In genomic region chr13:104315606-104316005, GRCh38 we compare ENCODE assay signal across 18 cellular contexts.
DNase-seq lines count a peak whose midpoint lies in the region; FAIRE-seq and TF ChIP-seq lines count a peak whose summit lies in the region.
"Had no signal": no experiment of that assay in that cellular context is flagged by ENCODE, and none has a peak within 500 bp of the region (broad histone marks: within the 10 kb centered on the region; RNA-seq: fewer than 3 reads in every experiment).

No MANE protein-coding gene starts in this region.

- no peak overlapping the region for H3K4me3 ChIP-seq in SJSA1
- H3K4me3 ChIP-seq in fibroblast of mammary gland (ENCODE audit: control insufficient read depth, low read depth, low read length): no peak overlapping the region
- no peak overlapping the region for H3K4me3 ChIP-seq in skeletal muscle cell (ENCODE audit: low read depth, low read length)
- H3K4me3 ChIP-seq: GM12878, spleen, vagina had no signal

- H3K4me3 Mint-ChIP-seq in activated T-cell treated with anti-CD3 and anti-CD28 coated beads, Interleukin-2, amount 50 U/mL, for 24 hours: no peak overlapping the region
- H3K4me3 Mint-ChIP-seq: naive thymus-derived CD4-positive, alpha-beta T cell had no signal

- H3K4me1 ChIP-seq in SJSA1 (replicated peaks): peaks cover 38% of the 10 kb centered on the region
- H3K4me1 ChIP-seq: spleen, vagina had no signal

- H3K4me1 Mint-ChIP-seq in activated T-cell treated with anti-CD3 and anti-CD28 coated beads, Interleukin-2, amount 50 U/mL, for 24 hours (ENCODE audit: low read depth): no peaks in the 10 kb centered on the region
- H3K4me1 Mint-ChIP-seq: naive thymus-derived CD4-positive, alpha-beta T cell had no signal

- H3K27me3 Mint-ChIP-seq in activated T-cell treated with anti-CD3 and anti-CD28 coated beads, Interleukin-2, amount 50 U/mL, for 24 hours: no peaks in the 10 kb centered on the region
- H3K27me3 Mint-ChIP-seq: naive thymus-derived CD4-positive, alpha-beta T cell had no signal

- no peaks in the 10 kb centered on the region for H3K36me3 ChIP-seq in SJSA1
- H3K36me3 ChIP-seq: spleen, vagina had no signal

- TF ChIP-seq CTCF in fibroblast of mammary gland (conservative IDR thresholded peaks at IDR 0.05; ENCODE audit: control insufficient read depth, insufficient read depth, low read depth, low read length) (no peak), GM10266 (IDR thresholded peaks at IDR 0.05; ENCODE audit: control insufficient read depth, insufficient read depth, low read depth, missing control alignments) (no peak)

- H3K27me3 ChIP-seq in SJSA1 (replicated peaks): no peaks in the 10 kb centered on the region
- H3K27me3 ChIP-seq: spleen, vagina had no signal

- peak; percentile 27 for DNase-seq in H54 (ENCODE audit: insufficient read length, low spot score)
- DNase-seq in SJSA1 (ENCODE audit: low read depth in 1 of 2, low spot score in 2 of 2): peak; percentile 86 to 99
- peak; percentile 86 for DNase-seq in fibroblast of mammary gland (ENCODE audit: low read depth)
- peak; percentile 93 for DNase-seq in skeletal muscle cell (ENCODE audit: low read depth)
- no peak for DNase-seq in GM10266 (ENCODE audit: extremely low spot score)
- DNase-seq in stimulated activated CD4-positive, alpha-beta T cell treated with anti-CD3 and anti-CD28 coated beads, Interleukin-4, amount 100 ng/mL, for 24 hours: no peak
- no peak for DNase-seq in activated T-cell treated with anti-CD3 and anti-CD28 coated beads, Interleukin-2, amount 50 U/mL, for 24 hours
- DNase-seq in activated effector memory CD4-positive, alpha-beta T cell treated with anti-CD3 and anti-CD28 coated beads, Interleukin-2, amount 50 U/mL, for 16 hours: no peak
- DNase-seq: activated CD4-positive, alpha-beta T cell treated with anti-CD3 and anti-CD28 coated beads, Interleukin-2, amount 50 U/mL, for 4 hours; activated naive CD4-positive, alpha-beta T cell treated with Interleukin-2 at 50 U/mL for 16 hours; effector CD4-positive, alpha-beta T cell; naive thymus-derived CD4-positive, alpha-beta T cell; NCI-H1436; spleen; stimulated activated CD8-positive, alpha-beta memory T cell treated with anti-CD3 and anti-CD28 coated beads, Interleukin-4, amount 100 ng/mL, for 48 hours; T-helper 1 cell had no signal

- peaks cover 9% of the 10 kb centered on the region for H3K9me3 ChIP-seq in SJSA1 (replicated peaks)
- H3K9me3 ChIP-seq: vagina had no signal

- H3K36me3 Mint-ChIP-seq in activated T-cell treated with anti-CD3 and anti-CD28 coated beads, Interleukin-2, amount 50 U/mL, for 24 hours (ENCODE audit: low read depth): no peaks in the 10 kb centered on the region
- H3K36me3 Mint-ChIP-seq: naive thymus-derived CD4-positive, alpha-beta T cell had no signal

- no peak for TF ChIP-seq POLR2A in H54 (IDR thresholded peaks at IDR 0.05; ENCODE audit: low read depth, low read length)

- H3K27ac Mint-ChIP-seq in activated T-cell treated with anti-CD3 and anti-CD28 coated beads, Interleukin-2, amount 50 U/mL, for 24 hours: no peak overlapping the region
- H3K27ac Mint-ChIP-seq: naive thymus-derived CD4-positive, alpha-beta T cell had no signal

- FAIRE-seq in H54 (lab: Jason Lieb, UNC): peak; percentile 100
- FAIRE-seq: GM12878 had no signal

- H3K9me3 Mint-ChIP-seq in activated T-cell treated with anti-CD3 and anti-CD28 coated beads, Interleukin-2, amount 50 U/mL, for 24 hours: peaks cover 8% of the 10 kb centered on the region

- H3K27ac ChIP-seq in SJSA1: peak overlapping the region; percentile 91
- H3K27ac ChIP-seq: spleen, vagina had no signal

Comparison
In these comparisons a context has a peak if more than half of its experiments do, and no peak if none do; other contexts are left out.
1. DNase-seq: peak in H54 (single experiment), SJSA1 (2 of 2), fibroblast of mammary gland (single experiment) and skeletal muscle cell (single experiment); none in GM10266 (single experiment), stimulated activated CD4-positive, alpha-beta T cell treated with anti-CD3 and anti-CD28 coated beads, Interleukin-4, amount 100 ng/mL, for 24 hours (single experiment), activated T-cell treated with anti-CD3 and anti-CD28 coated beads, Interleukin-2, amount 50 U/mL, for 24 hours (single experiment) and activated effector memory CD4-positive, alpha-beta T cell treated with anti-CD3 and anti-CD28 coated beads, Interleukin-2, amount 50 U/mL, for 16 hours (single experiment).